In the genomic region with DNA sequence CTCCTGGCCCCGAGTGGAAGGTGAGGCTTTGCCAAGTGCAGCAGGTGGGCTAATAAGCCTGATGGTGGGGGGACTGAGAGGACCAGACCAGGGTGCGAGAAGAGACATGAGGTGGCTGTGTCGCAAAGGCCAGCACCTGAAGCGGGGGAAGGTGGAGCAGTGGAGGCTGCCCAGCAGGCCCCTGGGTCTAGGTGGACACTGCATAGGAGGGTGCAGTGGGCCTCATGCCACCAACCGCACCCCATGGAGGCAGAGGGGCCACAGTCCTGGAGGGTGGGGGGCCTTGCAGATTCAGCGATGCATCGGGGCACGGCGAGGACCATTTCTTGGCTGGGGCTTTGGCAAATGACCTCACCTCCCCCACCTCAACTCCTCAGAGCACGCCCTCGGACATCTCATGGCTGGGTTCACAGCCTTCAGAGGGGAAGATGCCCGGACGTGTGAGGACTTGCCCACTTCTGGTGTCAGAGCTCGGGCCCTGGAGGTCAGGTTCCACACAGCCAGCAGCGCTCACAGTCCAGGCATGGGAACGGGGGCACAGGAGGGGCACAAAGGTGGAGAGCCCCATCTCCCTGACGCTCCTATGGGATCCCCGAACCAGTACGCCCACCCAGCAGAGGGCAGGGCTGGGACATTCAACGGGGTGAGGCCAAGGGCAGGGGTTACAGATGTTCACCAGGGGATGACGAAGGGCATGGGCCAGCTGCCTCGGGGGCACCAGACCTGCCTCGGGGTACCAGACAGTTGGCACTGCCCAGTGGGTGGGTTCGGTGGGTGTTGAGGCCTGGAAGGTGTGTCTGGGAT, we compare ENCODE assay signal across 17 cellular contexts. TPM values are rescaled to one million over a fixed set of nuclear protein-coding genes. Genes with fewer than 3 reads are reported as not detected.
DNase-seq lines count a peak whose midpoint lies in the region; ATAC-seq and TF ChIP-seq lines count a peak whose summit lies in the region.
"Had no signal": no experiment of that assay in that cellular context is flagged by ENCODE, and none has a peak within 500 bp of the region (broad histone marks: within the 10 kb centered on the region; RNA-seq: fewer than 3 reads in every experiment).

No MANE protein-coding gene starts in this region.

- H3K9ac ChIP-seq in SK-N-MC (ENCODE audit: insufficient read length), result no peak overlapping the region

- ATAC-seq in left cardiac atrium, result no peak
- no peak for ATAC-seq in upper lobe of right lung
- no peak for ATAC-seq in HG03520 (IDR thresholded peaks at IDR 0.05; ENCODE audit: unreplicated experiment)
- ATAC-seq in HG02588 (IDR thresholded peaks at IDR 0.05; ENCODE audit: unreplicated experiment), result no peak
- ATAC-seq: gastrocnemius medialis had no signal

- intact Hi-C loops in cardiac septum (cut with DNase I), result no loop called here
- intact Hi-C loops in left cardiac atrium (cut with DNase I), result no loop called here
- intact Hi-C loops in upper lobe of right lung (cut with DNase I), result no loop called here

- H3K27ac ChIP-seq in SK-N-MC, result 0 out of 2 replicates have a peak overlapping the region, but pooled peaks have one; percentile 8
- no peak overlapping the region for H3K27ac ChIP-seq in upper lobe of right lung
- H3K27ac ChIP-seq: gastrocnemius medialis, vagina had no signal

- H3K27me3 ChIP-seq in upper lobe of right lung, result no peaks in the 10 kb centered on the region
- H3K27me3 ChIP-seq: gastrocnemius medialis, vagina had no signal

- peaks cover 18% of the 10 kb centered on the region for H3K36me3 ChIP-seq in SK-N-MC (ENCODE audit: insufficient read depth, low read length)
- H3K36me3 ChIP-seq in upper lobe of right lung, result peaks cover 18% of the 10 kb centered on the region

- H3K4me3 ChIP-seq in SK-N-MC (no peak overlapping the region), upper lobe of right lung (no peak overlapping the region)
- H3K4me3 ChIP-seq: gastrocnemius medialis, GM12878, vagina had no signal

- TF ChIP-seq CTCF in upper lobe of right lung (IDR thresholded peaks at IDR 0.05), result no peak

- H3K4me1 ChIP-seq in upper lobe of right lung, result no peaks in the 10 kb centered on the region
- H3K4me1 ChIP-seq: gastrocnemius medialis had no signal

- peak; percentile 70 for DNase-seq in cardiac septum (ENCODE audit: low spot score)
- DNase-seq in left cardiac atrium, result no peak
- DNase-seq in SK-N-MC (ENCODE audit: low read depth, low spot score), result no peak
- DNase-seq in ecto neural progenitor cell (ENCODE audit: low spot score), result peak; percentile 48
- DNase-seq in upper lobe of right lung, result peak; percentile 57
- DNase-seq in DMS 273 (lab: John Stamatoyannopoulos, UW; ENCODE audit: unreplicated experiment), result no peak
- DNase-seq: effector CD8-positive, alpha-beta T cell; gastrocnemius medialis; NCI-H1436; stimulated activated CD4-positive, alpha-beta T cell treated with anti-CD3 and anti-CD28 coated beads, Interleukin-2, amount 100 ng/mL, for 24 hours had no signal

- H3K9me3 ChIP-seq in SK-N-MC (ENCODE audit: low read depth, low read length) (no peaks in the 10 kb centered on the region), upper lobe of right lung (no peaks in the 10 kb centered on the region)
- H3K9me3 ChIP-seq: gastrocnemius medialis, vagina had no signal

RNA-seq across cellular contexts. Expression of a gene that starts 35.4 kb away (rescaled TPM):
- total RNA-seq in cardiac septum (69.7 TPM), left cardiac atrium (10 to 100 TPM; 62.0 to 83.0 TPM), upper lobe of right lung (78.8 TPM)

RNA-seq across cellular contexts. Expression of a gene that starts 51.6 kb away (rescaled TPM):
- total RNA-seq in cardiac septum (66.0 TPM), left cardiac atrium (10 to 100 TPM; 71.2 to 93.3 TPM), upper lobe of right lung (85.0 TPM)

RNA-seq across cellular contexts. Expression of a gene that starts 54.8 kb away (rescaled TPM):
- not detected for total RNA-seq in cardiac septum
- total RNA-seq in left cardiac atrium, result 1 to 10 TPM in 1 of 2 donors, under 1 TPM in 1; 0.39 to 1.6 TPM
- total RNA-seq in upper lobe of right lung, result 0.23 TPM
- total RNA-seq: Daoy, gastrocnemius medialis, GM12878, renal cortical epithelial cell, RPMI7951, vagina had no signal

Comparison
In these comparisons a context has a peak if more than half of its experiments do, and no peak if none do; other contexts are left out.
1. DNase-seq: peak in cardiac septum (single experiment), ecto neural progenitor cell (single experiment) and upper lobe of right lung (single experiment); none in left cardiac atrium (single experiment), SK-N-MC (single experiment) and DMS 273 (single experiment).